Comparison of ENCODE assay signal across 6 cellular contexts in genomic region chr2:131444736-131445514, GRCh38. TPM values are rescaled to one million over a fixed set of nuclear protein-coding genes. Genes with fewer than 3 reads are reported as not detected.
"Had no signal": no experiment of that assay in that cellular context is flagged by ENCODE, and none has a peak within 500 bp of the region (broad histone marks: within the 10 kb centered on the region; RNA-seq: fewer than 3 reads in every experiment).

No MANE protein-coding gene starts in this region.

RNA-seq across cellular contexts. Expression of gene TUBA3D, which starts 31.0 kb away (rescaled TPM):
- total RNA-seq: GM23338, H1, H9, HT-29, IMR-90, K562 had no signal
